In the genomic region with DNA sequence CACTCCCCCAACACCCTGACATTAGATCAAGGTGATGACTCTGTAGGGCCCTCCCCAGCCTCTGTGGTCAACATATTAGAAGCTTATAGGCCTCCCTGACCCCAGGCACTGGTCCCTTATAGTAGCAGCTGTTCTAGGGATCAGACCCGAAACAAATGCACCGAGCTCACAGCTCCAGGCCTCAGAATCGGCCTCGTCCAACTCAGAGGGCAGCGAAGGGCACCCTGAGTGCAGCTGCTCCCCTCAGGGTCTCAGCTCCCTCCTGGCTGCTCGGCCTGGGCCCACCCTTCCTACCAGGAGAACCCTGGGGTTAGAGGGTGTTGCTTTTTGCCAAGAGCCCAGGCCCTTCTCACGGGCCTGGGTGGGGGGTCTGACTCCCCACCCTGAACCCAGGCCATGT, we compare ENCODE assay signal across 33 cellular contexts. TPM values are rescaled to one million over a fixed set of nuclear protein-coding genes. Genes with fewer than 3 reads are reported as not detected.
"Had no signal": no experiment of that assay in that cellular context is flagged by ENCODE, and none has a peak within 500 bp of the region (broad histone marks: within the 10 kb centered on the region; RNA-seq: fewer than 3 reads in every experiment).

No MANE protein-coding gene starts in this region.

- H3K27ac ChIP-seq: coronary artery, esophagus squamous epithelium, heart right ventricle, left lung, neutrophil, pancreas, suprapubic skin had no signal

- FAIRE-seq: endometrium, islet of Langerhans, pancreas had no signal

- DNase-seq: dermis blood vessel endothelial cell; effector memory CD4-positive, alpha-beta T cell; erythroblast; esophagus squamous epithelium; foreskin melanocyte; glutamatergic neuron; heart right ventricle; hippocampal formation; left cardiac atrium; left lung; mesenchymal stem cell; naive thymus-derived CD4-positive, alpha-beta T cell; stimulated activated CD4-positive, alpha-beta T cell treated with anti-CD3 and anti-CD28 coated beads, Interleukin-2, amount 100 ng/mL, for 24 hours; stimulated activated CD4-positive, alpha-beta T cell treated with anti-CD3 and anti-CD28 coated beads, Interleukin-4, amount 100 ng/mL, for 24 hours; stimulated activated naive CD8-positive, alpha-beta T cell treated with anti-CD3 and anti-CD28 coated beads, Interleukin-15, amount 100 ng/mL, for 72 hours had no signal

- H3K9me3 Mint-ChIP-seq: mesothelial cell of epicardium; stimulated activated memory B cell treated with anti-CD40 and anti-IgM and Interleukin-4, amounts not matched to agents 10 μg/mL and 1 μg/mL and 100 μg/mL, for 72 hours; stimulated activated naive CD8-positive, alpha-beta T cell treated with anti-CD3 and anti-CD28 coated beads, Interleukin-15, amount 100 ng/mL, for 72 hours; type B pancreatic cell had no signal

- H3K4me3 ChIP-seq: coronary artery, esophagus squamous epithelium, heart right ventricle, left lung, mucosa of descending colon, pancreas, suprapubic skin had no signal

- ATAC-seq: heart right ventricle; left cardiac atrium; left lung; mucosa of descending colon; naive thymus-derived CD4-positive, alpha-beta T cell; pancreas; sciatic nerve; stimulated activated memory B cell treated with anti-CD40 and anti-IgM and Interleukin-4, amounts not matched to agents 10 μg/mL and 1 μg/mL and 100 μg/mL, for 72 hours; stimulated activated naive CD8-positive, alpha-beta T cell treated with anti-CD3 and anti-CD28 coated beads, Interleukin-15, amount 100 ng/mL, for 72 hours had no signal

- H3K27me3 ChIP-seq: esophagus squamous epithelium, heart right ventricle, left lung, neutrophil, pancreas, suprapubic skin had no signal

- H3K4me3 Mint-ChIP-seq: mesothelial cell of epicardium; naive thymus-derived CD4-positive, alpha-beta T cell; stimulated activated memory B cell treated with anti-CD40 and anti-IgM and Interleukin-4, amounts not matched to agents 10 μg/mL and 1 μg/mL and 100 μg/mL, for 72 hours; stimulated activated naive CD8-positive, alpha-beta T cell treated with anti-CD3 and anti-CD28 coated beads, Interleukin-15, amount 100 ng/mL, for 72 hours; type B pancreatic cell had no signal

- H3K27me3 Mint-ChIP-seq: naive thymus-derived CD4-positive, alpha-beta T cell; stimulated activated memory B cell treated with anti-CD40 and anti-IgM and Interleukin-4, amounts not matched to agents 10 μg/mL and 1 μg/mL and 100 μg/mL, for 72 hours; stimulated activated naive CD8-positive, alpha-beta T cell treated with anti-CD3 and anti-CD28 coated beads, Interleukin-15, amount 100 ng/mL, for 72 hours; type B pancreatic cell had no signal

- H3K9me3 ChIP-seq: esophagus squamous epithelium, heart right ventricle, left lung, mucosa of descending colon, neutrophil, pancreas, suprapubic skin had no signal

- H3K27ac Mint-ChIP-seq: mesothelial cell of epicardium; naive thymus-derived CD4-positive, alpha-beta T cell; stimulated activated memory B cell treated with anti-CD40 and anti-IgM and Interleukin-4, amounts not matched to agents 10 μg/mL and 1 μg/mL and 100 μg/mL, for 72 hours; stimulated activated naive CD8-positive, alpha-beta T cell treated with anti-CD3 and anti-CD28 coated beads, Interleukin-15, amount 100 ng/mL, for 72 hours had no signal

RNA-seq across cellular contexts. Expression of gene FUOM, which starts 10.3 kb away (rescaled TPM):
- polyA plus RNA-seq: neural cell had no signal

RNA-seq across cellular contexts. Expression of gene PRAP1, which starts 21.0 kb away (rescaled TPM):
- total RNA-seq: dermis blood vessel endothelial cell; esophagus squamous epithelium; heart right ventricle; kidney epithelial cell; left cardiac atrium; left lung; lower leg skin; lung microvascular endothelial cell; naive thymus-derived CD4-positive, alpha-beta T cell; pancreas; posterior vena cava; skeletal muscle tissue; urinary bladder had no signal
- polyA plus RNA-seq: heart right ventricle; naive thymus-derived CD4-positive, alpha-beta T cell; neural cell; pancreas had no signal
